In genomic region chr10:123573236-123574147, GRCh38 we compare ENCODE assay signal across 9 cellular contexts.
A peak's percentile ranks its signal among the peaks of the same experiment; 100 is the strongest.
DNase-seq lines count a peak whose midpoint lies in the region; ATAC-seq, FAIRE-seq and TF ChIP-seq lines count a peak whose summit lies in the region.
"Had no signal": no experiment of that assay in that cellular context is flagged by ENCODE, and none has a peak within 500 bp of the region (broad histone marks: within the 10 kb centered on the region; RNA-seq: fewer than 3 reads in every experiment).

No MANE protein-coding gene starts in this region.

- H3K36me3 ChIP-seq in bronchial epithelial cell (ENCODE audit: control insufficient read depth, insufficient read depth, low read length): no peaks in the 10 kb centered on the region

- peak; percentile 76 for FAIRE-seq in bronchial epithelial cell (lab: Jason Lieb, UNC)

- ATAC-seq in GM18519 (IDR thresholded peaks at IDR 0.05; ENCODE audit: low FRiP score, unreplicated experiment): no peak
- no peak for ATAC-seq in GM19035 (IDR thresholded peaks at IDR 0.05; ENCODE audit: unreplicated experiment)
- ATAC-seq in HG03135 (IDR thresholded peaks at IDR 0.05; ENCODE audit: unreplicated experiment): no peak

- no peak overlapping the region for H3K4me3 ChIP-seq in bronchial epithelial cell (ENCODE audit: low read depth, low read length)
- H3K4me3 ChIP-seq: SK-N-MC had no signal

- DNase-seq in EH (ENCODE audit: low read depth) (peak; percentile 31), HT1080 (ENCODE audit: low read depth) (peak; percentile 50), SK-N-DZ (ENCODE audit: low spot score) (peak; percentile 48), bronchial epithelial cell (ENCODE audit: low read depth) (peak; percentile 86), myocyte (ENCODE audit: low read depth) (peak; percentile 17)

- peaks cover 2% of the 10 kb centered on the region for H3K27me3 ChIP-seq in bronchial epithelial cell (ENCODE audit: control insufficient read depth, insufficient read depth, low read length)

- TF ChIP-seq CTCF in bronchial epithelial cell (IDR thresholded peaks at IDR 0.05; ENCODE audit: insufficient read depth, low read length, severe bottlenecking): peak; percentile 94

Comparison
In these comparisons a context has a peak if more than half of its experiments do, and no peak if none do; other contexts are left out.
1. DNase-seq: peak in every context shown above with its lines; median percentile 86 in bronchial epithelial cell; 50 in HT1080; 48 in SK-N-DZ; 31 in EH; 17 in myocyte.